ENCODE assay signal across 1 cellular context in the genomic region with DNA sequence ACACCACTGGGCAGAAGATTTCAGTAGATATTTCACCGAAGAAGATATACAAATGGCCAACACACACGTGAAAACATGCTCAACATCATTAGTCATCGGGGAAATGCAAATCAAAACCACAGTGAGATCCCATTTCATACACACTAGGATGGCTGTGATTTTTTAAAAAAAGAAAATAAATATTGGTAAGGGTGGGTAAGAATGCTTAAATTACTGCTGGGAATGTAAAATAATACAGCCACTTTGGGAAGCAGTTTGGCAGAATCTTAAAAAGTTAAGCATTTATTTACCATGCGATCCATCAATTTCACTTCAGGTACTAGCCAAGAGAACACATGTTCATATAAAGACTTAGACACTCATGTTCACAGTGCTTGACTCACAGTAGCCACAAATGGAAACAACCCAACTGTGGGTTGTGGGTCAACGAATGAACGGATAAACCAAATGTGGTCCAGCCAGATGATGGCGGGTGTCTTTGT.
TF ChIP-seq lines count a peak whose summit lies in the region.

No MANE protein-coding gene starts in this region.

TF ChIP-seq in K562, 482 proteins besides CTCF, POLR2A, EP300 and RAD21:
- TF ChIP-seq ZNF551 (CRISPR knock-in tag; IDR thresholded peaks at IDR 0.05) = no peak
- TF ChIP-seq RUNX1 (IDR thresholded peaks at IDR 0.05; ENCODE audit: low read depth) = no peak
- TF ChIP-seq ZNF121 (CRISPR knock-in tag; conservative IDR thresholded peaks at IDR 0.05) = peak; percentile 46
- TF ChIP-seq TEAD2 (tag; IDR thresholded peaks at IDR 0.05) = no peak
